Comparison of ENCODE assay signal across 1 cellular context in the genomic region with DNA sequence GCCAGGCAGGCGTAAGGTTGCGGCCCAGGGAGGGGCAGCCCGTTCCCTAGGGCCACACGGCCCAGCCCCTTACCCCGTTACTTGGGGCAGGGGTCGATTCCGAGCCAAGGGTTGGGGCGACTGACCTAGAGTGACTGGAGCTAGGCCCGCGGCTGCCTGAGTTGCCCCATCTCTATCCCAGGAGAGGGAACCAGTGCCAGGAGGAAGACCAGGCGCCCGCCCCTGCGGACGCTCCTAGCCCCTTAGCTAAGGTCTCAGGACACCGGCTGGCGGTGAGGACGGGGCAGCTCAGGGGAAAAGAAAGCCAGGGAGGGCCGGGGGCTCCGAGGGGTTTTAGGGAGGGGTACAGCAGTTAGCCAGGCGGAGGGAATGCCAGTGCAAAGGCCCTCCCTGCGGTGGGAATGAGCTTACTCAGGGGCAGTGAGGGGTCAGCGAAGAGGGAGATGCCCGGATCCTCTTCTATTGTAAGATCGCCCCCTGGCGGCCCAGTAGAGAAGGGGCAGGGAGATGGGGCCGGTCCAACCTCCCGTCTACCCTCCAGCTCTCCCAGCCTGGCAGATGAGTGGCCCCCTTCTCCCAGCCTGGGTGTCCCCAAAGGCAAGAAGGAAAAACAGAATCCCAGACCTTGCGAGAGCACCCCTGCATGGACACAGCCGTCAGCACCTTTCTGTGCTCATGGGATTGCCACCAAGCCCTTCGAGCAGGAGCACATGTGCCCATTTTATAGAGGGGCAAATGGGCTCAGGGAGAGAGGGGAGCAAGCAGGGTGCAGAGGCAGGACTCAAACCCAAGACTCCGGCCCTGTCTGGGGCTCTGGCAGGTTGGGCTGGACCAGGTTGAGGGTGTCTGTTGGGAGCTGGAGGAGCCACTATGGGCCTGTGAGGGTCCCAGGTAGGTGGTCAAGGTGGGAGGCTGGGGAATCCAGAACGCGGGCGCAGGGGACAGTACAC.
TF ChIP-seq lines count a peak whose summit lies in the region.

No MANE protein-coding gene starts in this region.

TF ChIP-seq in GM23338, 12 proteins besides CTCF, POLR2A, EP300 and RAD21:
- TF ChIP-seq, protein P1, sequence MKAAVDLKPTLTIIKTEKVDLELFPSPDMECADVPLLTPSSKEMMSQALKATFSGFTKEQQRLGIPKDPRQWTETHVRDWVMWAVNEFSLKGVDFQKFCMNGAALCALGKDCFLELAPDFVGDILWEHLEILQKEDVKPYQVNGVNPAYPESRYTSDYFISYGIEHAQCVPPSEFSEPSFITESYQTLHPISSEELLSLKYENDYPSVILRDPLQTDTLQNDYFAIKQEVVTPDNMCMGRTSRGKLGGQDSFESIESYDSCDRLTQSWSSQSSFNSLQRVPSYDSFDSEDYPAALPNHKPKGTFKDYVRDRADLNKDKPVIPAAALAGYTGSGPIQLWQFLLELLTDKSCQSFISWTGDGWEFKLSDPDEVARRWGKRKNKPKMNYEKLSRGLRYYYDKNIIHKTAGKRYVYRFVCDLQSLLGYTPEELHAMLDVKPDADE (IDR thresholded peaks at IDR 0.05) = no peak
- TF ChIP-seq STAT1 (IDR thresholded peaks at IDR 0.05; ENCODE audit: unreplicated experiment) = no peak
